ENCODE assay signal across 21 cellular contexts in genomic region chr3:149296972-149297371, GRCh38. TPM values are rescaled to one million over a fixed set of nuclear protein-coding genes. Genes with fewer than 3 reads are reported as not detected.
DNase-seq lines count a peak whose midpoint lies in the region; ATAC-seq and TF ChIP-seq lines count a peak whose summit lies in the region.
"Had no signal": no experiment of that assay in that cellular context is flagged by ENCODE, and none has a peak within 500 bp of the region (broad histone marks: within the 10 kb centered on the region; RNA-seq: fewer than 3 reads in every experiment).

No MANE protein-coding gene starts in this region.

- TF ChIP-seq CTCF in 22Rv1 (IDR thresholded peaks at IDR 0.05) (no peak), GM23338 (conservative IDR thresholded peaks at IDR 0.05; ENCODE audit: low read depth in 2 of 2) (no peak), PC-9 (conservative IDR thresholded peaks at IDR 0.05) (no peak)

- no peak overlapping the region for H3K4me3 Mint-ChIP-seq in GM23338
- H3K4me3 Mint-ChIP-seq: H9, IgD-negative memory B cell had no signal

- no peaks in the 10 kb centered on the region for H3K36me3 ChIP-seq in GM23338 (ENCODE audit: insufficient read depth)
- H3K36me3 ChIP-seq in PC-9 (ENCODE audit: low read depth): no peaks in the 10 kb centered on the region
- H3K36me3 ChIP-seq: BE2C, MG63 had no signal

- H3K4me3 ChIP-seq in GM23338: no peak overlapping the region
- no peak overlapping the region for H3K4me3 ChIP-seq in PC-9
- H3K4me3 ChIP-seq: MG63 had no signal

- H3K27me3 ChIP-seq in GM23338 (ENCODE audit: insufficient read depth): no peaks in the 10 kb centered on the region
- H3K27me3 ChIP-seq in PC-9 (ENCODE audit: insufficient read depth, low read depth): no peaks in the 10 kb centered on the region
- H3K27me3 ChIP-seq: BE2C, MG63 had no signal

- H3K4me2 ChIP-seq in GM23338 (no peak overlapping the region), PC-9 (no peak overlapping the region)

- CTCF ChIA-PET in PC-9 (lab: Charles Lee): interaction anchor here (0.6 kb wide), 1 partner anchor 173 kb away, joined by 3 read pairs; no protein-coding TSS in a partner anchor

- BruUV-seq in PC-9 (replicated peaks; lab: Mats Ljungman, UMichigan): no TSS peak

- peaks cover 7% of the 10 kb centered on the region for H3K4me1 Mint-ChIP-seq in GM23338
- H3K4me1 Mint-ChIP-seq: IgD-negative memory B cell had no signal

- DNase-seq in GM23338 (ENCODE audit: low spot score) (no peak), PC-9 (no peak), iris pigment epithelial cell (ENCODE audit: low read depth) (peak; percentile 31), RKO (ENCODE audit: low spot score) (no peak), NCI-H446 (lab: John Stamatoyannopoulos, UW) (no peak)
- DNase-seq: BE2C; DMS79; H9; MG63; NCI-H1048; NCI-H1417 treated with DMSO at 0.1 percent for 48 hours; NCI-H187; NCI-H2107; NCI-H510A; NK-92 treated with Interleukin-12 subunit alpha and Interleukin-12 subunit beta, amount 100 ng/mL, for 24 hours; Right ventricle myocardium superior had no signal

- intact Hi-C loops in PC-9 (cut with micrococcal nuclease; ENCODE audit: unreplicated experiment): no loop called here

- peaks cover 4% of the 10 kb centered on the region for H3K9me3 ChIP-seq in PC-9 (ENCODE audit: insufficient read depth, low read depth)
- H3K9me3 ChIP-seq: BE2C, MG63 had no signal

- H2AFZ ChIP-seq in GM23338 (0 out of 2 replicates have a peak overlapping the region, but pooled peaks have one; percentile 20), PC-9 (no peak overlapping the region)

- H3K4me1 ChIP-seq in GM23338 (ENCODE audit: insufficient read depth) (no peaks in the 10 kb centered on the region), PC-9 (replicated peaks; ENCODE audit: insufficient read depth) (peaks cover 49% of the 10 kb centered on the region)

- H3K27me3 Mint-ChIP-seq in GM23338 (ENCODE audit: insufficient read depth, low read depth, poor library complexity): no peaks in the 10 kb centered on the region

- H3K9me3 Mint-ChIP-seq in GM23338: no peaks in the 10 kb centered on the region

- ATAC-seq in GM23338 (no peak), HG03469 (IDR thresholded peaks at IDR 0.05; ENCODE audit: unreplicated experiment) (no peak), GM18498 (IDR thresholded peaks at IDR 0.05; ENCODE audit: unreplicated experiment) (no peak)

- no peaks in the 10 kb centered on the region for H4K20me1 ChIP-seq in GM23338 (replicated peaks; ENCODE audit: insufficient read depth)
- H4K20me1 ChIP-seq in PC-9 (ENCODE audit: insufficient read depth): no peaks in the 10 kb centered on the region

- H3K36me3 Mint-ChIP-seq in GM23338 (ENCODE audit: low read depth): no peaks in the 10 kb centered on the region; the same call in 2 of the 3 replicates
- H3K36me3 Mint-ChIP-seq: IgD-negative memory B cell had no signal

- H3K27ac Mint-ChIP-seq in GM23338: no peak overlapping the region
- H3K27ac Mint-ChIP-seq: H9, IgD-negative memory B cell had no signal

- peak overlapping the region; percentile 60 for H3K27ac ChIP-seq in 22Rv1
- no peak overlapping the region for H3K27ac ChIP-seq in GM23338 (ENCODE audit: low read depth)
- peak overlapping the region; percentile 100 for H3K27ac ChIP-seq in PC-9

- no peaks in the 10 kb centered on the region; the same call in 1 of the 2 replicates for H3K9me2 ChIP-seq in GM23338 (ENCODE audit: insufficient read depth)
- no peaks in the 10 kb centered on the region for H3K9me2 ChIP-seq in PC-9 (ENCODE audit: insufficient read depth)

- POLR2A ChIA-PET in PC-9 (lab: Charles Lee; ENCODE audit: unreplicated experiment): no interaction called here

- H3K79me2 ChIP-seq in GM23338 (replicated peaks; ENCODE audit: insufficient read depth) (no peaks in the 10 kb centered on the region), PC-9 (ENCODE audit: low read depth) (no peaks in the 10 kb centered on the region)

- no peaks in the 10 kb centered on the region for H3F3A ChIP-seq in GM23338 (replicated peaks; ENCODE audit: low read depth)
- peaks cover 43% of the 10 kb centered on the region for H3F3A ChIP-seq in PC-9 (ENCODE audit: insufficient read depth, low read depth)

TF ChIP-seq in GM23338, 12 proteins besides CTCF, POLR2A, EP300 and RAD21 (continues in another document):
- TF ChIP-seq NANOG (IDR thresholded peaks at IDR 0.05; ENCODE audit: borderline replicate concordance) (no peak), ZNF114 (CRISPR knock-in tag; IDR thresholded peaks at IDR 0.05) (no peak), CREB1 (CRISPR knock-in tag; IDR thresholded peaks at IDR 0.05; ENCODE audit: low read depth) (no peak), POLR2AphosphoS5 (IDR thresholded peaks at IDR 0.05; ENCODE audit: low read depth) (no peak), REST (IDR thresholded peaks at IDR 0.05; ENCODE audit: unreplicated experiment) (no peak), EZH2 (IDR thresholded peaks at IDR 0.05; ENCODE audit: low read depth, unreplicated experiment) (no peak), STAT1 (IDR thresholded peaks at IDR 0.05; ENCODE audit: unreplicated experiment) (no peak), EZH2phosphoT487 (IDR thresholded peaks at IDR 0.05; ENCODE audit: unreplicated experiment) (no peak), ZNF331 (CRISPR knock-in tag; IDR thresholded peaks at IDR 0.05; ENCODE audit: low read depth) (no peak)

RNA-seq across cellular contexts. Expression of gene TM4SF18, which starts 36.5 kb away (rescaled TPM):
- 1.0 and 1.6 TPM in 2 replicates for total RNA-seq in GM23338 (2014; rRNA removed; shearing (Covaris generic))
- 1.4 and 2.0 TPM in 2 replicates for polyA plus RNA-seq in GM23338 (2016; fragmentation: Nextera tagmentation; extraction: Ambion mirVana)
- not detected in 2 replicates for total RNA-seq in PC-9 (2021)
- total RNA-seq: T-helper 1 cell treated with Interleukin-12 subunit alpha and Interleukin-12 subunit beta and Interleukin-4 antibody, amounts not matched to agents 30 ng/mL and 1 ng/mL, for 36 hours had no signal
- polyA plus RNA-seq: IgD-negative memory B cell had no signal
